In genomic region chr3:184417619-184418327, GRCh38 we compare ENCODE assay signal across 8 cellular contexts. TPM values are rescaled to one million over a fixed set of nuclear protein-coding genes. Genes with fewer than 3 reads are reported as not detected.
DNase-seq lines count a peak whose midpoint lies in the region; ATAC-seq and TF ChIP-seq lines count a peak whose summit lies in the region.

No MANE protein-coding gene starts in this region.

- H3K27ac ChIP-seq in A673 (ENCODE audit: low read depth, low read length, poor library complexity, severe bottlenecking) (no peak overlapping the region), right lobe of liver (no peak overlapping the region)

- no peaks in the 10 kb centered on the region for H3K27me3 ChIP-seq in A673 (replicated peaks; ENCODE audit: insufficient read depth, low read depth, low read length, poor library complexity)
- no peaks in the 10 kb centered on the region for H3K27me3 ChIP-seq in right lobe of liver

- POLR2A ChIA-PET in A673 (lab: Charles Lee; ENCODE audit: low non-redundant PET): no interaction called here

- H3K36me3 ChIP-seq in A673 (ENCODE audit: insufficient read depth, low read length, poor library complexity, severe bottlenecking): no peaks in the 10 kb centered on the region
- no peaks in the 10 kb centered on the region for H3K36me3 ChIP-seq in right lobe of liver

- H3K4me1 ChIP-seq in A673 (ENCODE audit: insufficient read depth, low read length, poor library complexity, severe bottlenecking): peaks cover 10% of the 10 kb centered on the region
- H3K4me1 ChIP-seq in right lobe of liver: peaks cover 0 to 5% (median 2%) of the 10 kb centered on the region in 4 donors

- H3K9me3 ChIP-seq in A673 (ENCODE audit: low read depth, low read length, poor library complexity, severe bottlenecking) (no peaks in the 10 kb centered on the region), right lobe of liver (no peaks in the 10 kb centered on the region)

- ATAC-seq in GM18861 (IDR thresholded peaks at IDR 0.05; ENCODE audit: unreplicated experiment): peak; percentile 64
- ATAC-seq in HG03280 (IDR thresholded peaks at IDR 0.05; ENCODE audit: unreplicated experiment): peak; percentile 88
- peak; percentile 90 to 96 (median 94) for ATAC-seq in right lobe of liver

- TF ChIP-seq POLR2A in right lobe of liver (IDR thresholded peaks at IDR 0.05): no peak

- peak; percentile 78 for DNase-seq in A673 (ENCODE audit: low spot score)
- DNase-seq in NCI-H460 (ENCODE audit: extremely low read depth, low read depth): peak; percentile 48
- DNase-seq in activated CD4-positive, alpha-beta T cell treated with anti-CD3 and anti-CD28 coated beads for 4 hours: peak; percentile 56 to 65
- peak; percentile 41 for DNase-seq in cerebellum (ENCODE audit: low spot score)
- peak; percentile 66 to 73 (median 67) for DNase-seq in right lobe of liver
- DNase-seq in stimulated activated CD8-positive, alpha-beta memory T cell treated with anti-CD3 and anti-CD28 coated beads, Interleukin-12 subunit alpha, Interleukin-12 subunit beta, amount 100 ng/mL, for 4 hours (ENCODE audit: low read depth): peak; percentile 47

- CTCF ChIA-PET in A673 (lab: Charles Lee): interaction anchor here (0.8 to 0.9 kb wide), 2 partner anchors 46 to 97 kb away, joined by 3 to 5 read pairs; no protein-coding TSS in a partner anchor

- 17% methylated on average over 7 of the region's 14 CpGs for WGBS in right lobe of liver (ENCODE audit: insufficient coverage, low coverage, low lambda C conversion rate, missing lambda C conversion rate)

- H3K4me3 ChIP-seq in A673 (ENCODE audit: low read depth, low read length, poor library complexity, severe bottlenecking) (no peak overlapping the region), right lobe of liver (no peak overlapping the region)

- no TSS peak for BruUV-seq in A673 (replicated peaks; lab: Mats Ljungman, UMichigan)

- TF ChIP-seq CTCF in A673 (conservative IDR thresholded peaks at IDR 0.05; ENCODE audit: low read depth, low read length) (peak; percentile 91), right lobe of liver (IDR thresholded peaks at IDR 0.05) (peak; percentile 77 to 85 (median 77))

- intact Hi-C loops in A673 (cut with micrococcal nuclease; ENCODE audit: unreplicated experiment): loop anchor here (5.0 kb wide), 2 partner anchors 95 to 125 kb away; no protein-coding TSS in a partner anchor
- intact Hi-C loops in right lobe of liver (cut with DNase I): no loop called here

RNA-seq across cellular contexts. Expression of gene CHRD, which starts 37.9 kb away (rescaled TPM):
- total RNA-seq in A673 (2021): 0.06 and 0.57 TPM in 2 replicates
- total RNA-seq in NCI-H460 (2014; rRNA removed; shearing (Covaris generic)): 0.07 TPM in 1 of 2 replicates, not detected in the other
- polyA plus RNA-seq in NCI-H460 (2014; cell fraction: nucleus; rRNA removed): 0.41 and 0.85 TPM in 2 replicates
- 10.3 TPM for total RNA-seq in cerebellum
- total RNA-seq in right lobe of liver: 10 to 100 TPM; 19.5 to 97.2 (median 64.8) TPM

RNA-seq across cellular contexts. Expression of gene THPO, which starts 39.8 kb away (rescaled TPM):
- total RNA-seq in A673 (2021) (not detected in 2 replicates), cerebellum (0.36 TPM), right lobe of liver (10 to 100 TPM in 3 of 6 experiments, 1 to 10 TPM in 3; 8.2 to 12.1 (median 10.5) TPM)
- total RNA-seq in NCI-H460 (2014; rRNA removed; shearing (Covaris generic)): not detected in 2 replicates
- polyA plus RNA-seq in NCI-H460 (2014; cell fraction: nucleus; rRNA removed): not detected in 2 replicates

RNA-seq across cellular contexts. Expression of gene POLR2H, which starts 56.3 kb away (rescaled TPM):
- total RNA-seq in A673 (2021): 92.1 and 92.6 TPM in 2 replicates
- 98.8 and 101 TPM in 2 replicates for total RNA-seq in NCI-H460 (2014; rRNA removed; shearing (Covaris generic))
- polyA plus RNA-seq in NCI-H460 (2014; cell fraction: nucleus; rRNA removed): 159 and 162 TPM in 2 replicates
- total RNA-seq in cerebellum: 32.5 TPM
- 10 to 100 TPM; 27.4 to 65.7 (median 35.3) TPM for total RNA-seq in right lobe of liver

RNA-seq across cellular contexts. Expression of gene CLCN2, which starts 56.4 kb away (rescaled TPM):
- total RNA-seq in A673 (2021): 11.2 and 14.8 TPM in 2 replicates
- total RNA-seq in NCI-H460 (2014; rRNA removed; shearing (Covaris generic)): 4.9 and 6.2 TPM in 2 replicates
- 25.5 and 31.9 TPM in 2 replicates for polyA plus RNA-seq in NCI-H460 (2014; cell fraction: nucleus; rRNA removed)
- 16.0 TPM for total RNA-seq in cerebellum
- 1 to 10 TPM; 1.8 to 2.9 (median 2.5) TPM for total RNA-seq in right lobe of liver
